ENCODE assay signal across 3 cellular contexts in the genomic region with DNA sequence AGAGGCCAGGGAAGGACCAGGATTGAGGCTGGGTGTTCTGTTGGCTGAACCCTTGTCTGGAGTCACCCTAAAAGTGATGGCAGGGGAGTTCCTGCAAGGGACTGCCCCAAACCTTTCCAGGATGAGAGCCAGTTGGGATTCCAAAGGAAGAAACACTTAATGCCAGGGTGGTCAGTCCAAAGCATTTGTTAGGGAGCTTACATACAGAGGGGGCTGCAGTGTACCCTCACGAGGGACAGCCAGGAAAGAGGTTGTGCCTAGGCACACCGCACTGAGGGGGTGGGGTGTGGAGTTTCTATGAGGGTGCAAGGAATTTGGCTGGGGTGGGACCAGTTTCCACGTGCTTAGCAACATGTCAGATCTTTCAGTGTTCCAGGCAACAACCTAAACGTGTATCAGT. TPM values are rescaled to one million over a fixed set of nuclear protein-coding genes. Genes with fewer than 3 reads are reported as not detected.
"Had no signal": no experiment of that assay in that cellular context is flagged by ENCODE, and none has a peak within 500 bp of the region (broad histone marks: within the 10 kb centered on the region; RNA-seq: fewer than 3 reads in every experiment).

No MANE protein-coding gene starts in this region.

RNA-seq across cellular contexts. Expression of a gene that starts 9.3 kb away (rescaled TPM):
- total RNA-seq: H1, HFFc6, IMR-90 had no signal
- polyA plus RNA-seq: H1, IMR-90 had no signal

RNA-seq across cellular contexts. Expression of a gene that starts 59.9 kb away (rescaled TPM):
- total RNA-seq: HFFc6, IMR-90 had no signal
- polyA plus RNA-seq: IMR-90 had no signal
